ENCODE assay signal across 13 cellular contexts in genomic region chr20:23778676-23779075, GRCh38. TPM values are rescaled to one million over a fixed set of nuclear protein-coding genes. Genes with fewer than 3 reads are reported as not detected.
A peak's percentile ranks its signal among the peaks of the same experiment; 100 is the strongest.
DNase-seq lines count a peak whose midpoint lies in the region; TF ChIP-seq lines count a peak whose summit lies in the region.
"Not testable (repeated sequence)": the region's sequence is repeated elsewhere in the genome, so short reads cannot be mapped to it uniquely, and the experiment has no call there.
"Had no signal": no experiment of that assay in that cellular context is flagged by ENCODE, and none has a peak within 500 bp of the region (broad histone marks: within the 10 kb centered on the region; RNA-seq: fewer than 3 reads in every experiment).

No MANE protein-coding gene starts in this region.

- H2AFZ ChIP-seq in GM23248; osteoblast (ENCODE audit: low read length): not testable (repeated sequence)

- H3K27ac ChIP-seq in BLaER1; GM23248; osteoblast (ENCODE audit: low read depth, low read length): not testable (repeated sequence)

- not testable (repeated sequence) for H3K79me2 ChIP-seq in GM23248 (ENCODE audit: insufficient read depth); osteoblast (ENCODE audit: insufficient read depth, low read length)

- H3K9me3 ChIP-seq in BLaER1; GM23248 (ENCODE audit: low read depth); osteoblast (ENCODE audit: low read depth, low read length): not testable (repeated sequence)

- H3K4me3 ChIP-seq in BLaER1; GM23248; choroid plexus epithelial cell (ENCODE audit: low read depth, low read length); osteoblast (ENCODE audit: insufficient read depth, low read length): not testable (repeated sequence)

- H3F3A ChIP-seq in GM23248 (ENCODE audit: insufficient read depth): not testable (repeated sequence)

- DNase-seq in GM23248 (peak; percentile 25), RPMI7951 (ENCODE audit: low read depth) (peak; percentile 29), choroid plexus epithelial cell (ENCODE audit: low read depth) (peak; percentile 61), fibroblast of peridontal ligament (ENCODE audit: extremely low read depth) (peak; percentile 54), foreskin melanocyte (peak; percentile 34), osteoblast (ENCODE audit: insufficient read length, low spot score, missing footprints) (peak; percentile 59)

- not testable (repeated sequence) for H3K9me2 ChIP-seq in GM23248 (ENCODE audit: insufficient read depth)

- H3K4me2 ChIP-seq in BLaER1: peak overlapping the region; percentile 28; the same call in 1 of the 2 replicates
- H3K4me2 ChIP-seq in GM23248 (ENCODE audit: unreplicated experiment); osteoblast (ENCODE audit: insufficient read depth, low read length): not testable (repeated sequence)

- in situ Hi-C loops in GM23248 (cut with MboI): not testable (repeated sequence)

- H3K36me3 ChIP-seq in BLaER1; GM23248 (ENCODE audit: low read depth); osteoblast (ENCODE audit: insufficient read depth, low read length): not testable (repeated sequence)

- not testable (repeated sequence) for H3K27me3 ChIP-seq in BLaER1; GM23248 (replicated peaks; ENCODE audit: insufficient read depth); osteoblast (ENCODE audit: insufficient read depth, low read length)

- H3K4me1 ChIP-seq in BLaER1: peaks cover 58% of the 10 kb centered on the region
- not testable (repeated sequence) for H3K4me1 ChIP-seq in GM23248 (ENCODE audit: insufficient read depth)
- H3K4me1 ChIP-seq in osteoblast (ENCODE audit: insufficient read depth, low read length): peaks cover 16% of the 10 kb centered on the region

- not testable (repeated sequence) for TF ChIP-seq CTCF in choroid plexus epithelial cell (conservative IDR thresholded peaks at IDR 0.05; ENCODE audit: low read depth, low read length); osteoblast (IDR thresholded peaks at IDR 0.05; ENCODE audit: extremely low read depth, low read depth, low read length)

- not testable (repeated sequence) for H3K9ac ChIP-seq in BLaER1, GM23248

- H4K20me1 ChIP-seq in BLaER1; GM23248 (ENCODE audit: insufficient read depth); osteoblast (ENCODE audit: insufficient read depth, low read length): not testable (repeated sequence)

RNA-seq across cellular contexts. Expression of gene CST1, which starts 27.9 kb away (rescaled TPM):
- total RNA-seq in GM23248 (2014; rRNA removed; shearing (Covaris generic)): not detected in 2 replicates
- polyA plus RNA-seq in GM23248 (2016; fragmentation: Nextera tagmentation; extraction: Ambion mirVana): not detected in 2 replicates
- 0.68 and 0.84 TPM in 2 replicates for total RNA-seq in RPMI7951 (2014; rRNA removed; shearing (Covaris generic))
- total RNA-seq in osteoblast: not detected in 2 replicates
- total RNA-seq: CD4-positive, alpha-beta memory T cell; Daoy had no signal
- polyA plus RNA-seq: BJ; CD14-positive monocyte; CD4-positive, alpha-beta memory T cell had no signal

RNA-seq across cellular contexts. Expression of gene CST2, which starts 47.9 kb away (rescaled TPM):
- total RNA-seq in GM23248 (2014; rRNA removed; shearing (Covaris generic)): 0.63 and 5.6 TPM in 2 replicates
- polyA plus RNA-seq in GM23248 (2016; fragmentation: Nextera tagmentation; extraction: Ambion mirVana): 1.5 and 1.6 TPM in 2 replicates
- 0.84 TPM in 1 of 2 replicates, not detected in the other for total RNA-seq in RPMI7951 (2014; rRNA removed; shearing (Covaris generic))
- not detected in 2 replicates for total RNA-seq in osteoblast
- total RNA-seq: CD4-positive, alpha-beta memory T cell; Daoy; H4; HT-29 had no signal
- polyA plus RNA-seq: BJ; CD14-positive monocyte; CD4-positive, alpha-beta memory T cell had no signal
